26 cellular contexts compared by ENCODE assay signal in genomic region chr2:15906778-15907177, GRCh38. TPM values are rescaled to one million over a fixed set of nuclear protein-coding genes. Genes with fewer than 3 reads are reported as not detected.
"Had no signal": no experiment of that assay in that cellular context is flagged by ENCODE, and none has a peak within 500 bp of the region (broad histone marks: within the 10 kb centered on the region; RNA-seq: fewer than 3 reads in every experiment).

No MANE protein-coding gene starts in this region.

- H3K4me1 ChIP-seq: colonic mucosa, left lung, lower lobe of right lung had no signal

- ATAC-seq: effector memory CD8-positive, alpha-beta T cell; esophagus mucosa; gastrocnemius medialis; heart right ventricle; left cardiac atrium; left lung; left ventricle myocardium superior; lower lobe of right lung; mucosa of descending colon had no signal

- H3K27ac ChIP-seq: colonic mucosa, epithelial cell of prostate, esophagus squamous epithelium, gastrocnemius medialis, heart right ventricle, left lung, lower lobe of right lung had no signal

- H3K27me3 ChIP-seq: colonic mucosa, esophagus squamous epithelium, gastrocnemius medialis, heart right ventricle, left lung had no signal

- H3K4me1 Mint-ChIP-seq: endodermal cell, naive B cell had no signal

- H3K4me3 Mint-ChIP-seq: dendritic cell treated with granulocyte-macrophage colony-stimulating factor and Interleukin-4, amounts not matched to agents 40 ng/mL and 50 ng/mL, for 4 days; effector memory CD8-positive, alpha-beta T cell; endodermal cell; mesothelial cell of epicardium; naive B cell had no signal

- H3K27me3 Mint-ChIP-seq: dendritic cell treated with granulocyte-macrophage colony-stimulating factor and Interleukin-4, amounts not matched to agents 40 ng/mL and 50 ng/mL, for 4 days; effector memory CD8-positive, alpha-beta T cell had no signal

- H3K36me3 ChIP-seq: colonic mucosa, esophagus squamous epithelium, gastrocnemius medialis, heart right ventricle, left lung, lower lobe of right lung had no signal

- H3K27ac Mint-ChIP-seq: dendritic cell treated with granulocyte-macrophage colony-stimulating factor and Interleukin-4, amounts not matched to agents 40 ng/mL and 50 ng/mL, for 4 days; effector memory CD8-positive, alpha-beta T cell; endodermal cell; mesothelial cell of epicardium; naive B cell had no signal

- H3K9me3 Mint-ChIP-seq: dendritic cell treated with granulocyte-macrophage colony-stimulating factor and Interleukin-4, amounts not matched to agents 40 ng/mL and 50 ng/mL, for 4 days; effector memory CD8-positive, alpha-beta T cell had no signal

- H3K4me3 ChIP-seq: colonic mucosa, esophagus squamous epithelium, gastrocnemius medialis, heart right ventricle, left lung, lower lobe of right lung, mucosa of descending colon had no signal

- H3K36me3 Mint-ChIP-seq: naive B cell had no signal

- H3K9me3 ChIP-seq: colonic mucosa, esophagus squamous epithelium, gastrocnemius medialis, left lung, lower lobe of right lung, mucosa of descending colon had no signal

- DNase-seq: colonic mucosa; cortex of kidney; effector CD8-positive, alpha-beta T cell; effector memory CD8-positive, alpha-beta T cell; endodermal cell; erythroblast; esophagus squamous epithelium; foreskin fibroblast; foreskin melanocyte; gastrocnemius medialis; glutamatergic neuron; heart right ventricle; hippocampal formation; left cardiac atrium; left lung; left ventricle myocardium superior; lower lobe of right lung; mesenchymal stem cell; mucosa of descending colon; naive B cell had no signal

RNA-seq across cellular contexts. Expression of gene MYCN, which starts 33.6 kb away (rescaled TPM):
- total RNA-seq: myocyte had no signal
- polyA plus RNA-seq: keratinocyte had no signal
